Comparison of ENCODE assay signal across 11 cellular contexts in genomic region chr13:41313117-41313516, GRCh38. TPM values are rescaled to one million over a fixed set of nuclear protein-coding genes. Genes with fewer than 3 reads are reported as not detected.
DNase-seq lines count a peak whose midpoint lies in the region; ATAC-seq and TF ChIP-seq lines count a peak whose summit lies in the region.
"Had no signal": no experiment of that assay in that cellular context is flagged by ENCODE, and none has a peak within 500 bp of the region (broad histone marks: within the 10 kb centered on the region; RNA-seq: fewer than 3 reads in every experiment).

No MANE protein-coding gene starts in this region.

- peaks cover 26% of the 10 kb centered on the region for H3K36me3 Mint-ChIP-seq in activated CD8-positive, alpha-beta T cell treated with anti-CD3 and anti-CD28 coated beads for 36 hours (ENCODE audit: low read depth)

- CTCF ChIA-PET in activated CD8-positive, alpha-beta T cell treated with anti-CD3 and anti-CD28 coated beads for 36 hours (lab: Charles Lee), result interaction anchor here (1.4 to 1.7 kb wide), 3 partner anchors 52 to 91 kb away, joined by 3 to 4 read pairs (median 3); no protein-coding TSS in a partner anchor

- ATAC-seq in left ventricle myocardium superior (no peak), thoracic aorta (ENCODE audit: insufficient number of reproducible peaks, low FRiP score, low read depth) (no peak), HG03457 (IDR thresholded peaks at IDR 0.05; ENCODE audit: unreplicated experiment) (no peak), GM18907 (IDR thresholded peaks at IDR 0.05; ENCODE audit: unreplicated experiment) (no peak)
- no peak for ATAC-seq in activated CD8-positive, alpha-beta T cell treated with anti-CD3 and anti-CD28 coated beads for 36 hours

- TF ChIP-seq CTCF in cardiac muscle cell (IDR thresholded peaks at IDR 0.05; ENCODE audit: low read depth, low read length), result no peak
- no peak for TF ChIP-seq CTCF in activated CD8-positive, alpha-beta T cell treated with anti-CD3 and anti-CD28 coated beads for 36 hours (IDR thresholded peaks at IDR 0.05)
- TF ChIP-seq CTCF in hepatocyte (IDR thresholded peaks at IDR 0.05; ENCODE audit: poor library complexity), result no peak
- TF ChIP-seq CTCF in thoracic aorta (IDR thresholded peaks at IDR 0.05), result no peak

- H3K4me3 Mint-ChIP-seq in activated CD8-positive, alpha-beta T cell treated with anti-CD3 and anti-CD28 coated beads for 36 hours, result peak overlapping the region; percentile 94

- peaks cover 68% of the 10 kb centered on the region for H3K79me2 ChIP-seq in hepatocyte

- H3K27me3 ChIP-seq in cardiac muscle cell, result no peaks in the 10 kb centered on the region
- no peaks in the 10 kb centered on the region for H3K27me3 ChIP-seq in hepatocyte
- H3K27me3 ChIP-seq in thoracic aorta (replicated peaks; ENCODE audit: insufficient read depth), result no peaks in the 10 kb centered on the region
- H3K27me3 ChIP-seq: thyroid gland had no signal

- H3K4me3 ChIP-seq in cardiac muscle cell (peak overlapping the region; percentile 92), hepatocyte (peak overlapping the region; percentile 100), thoracic aorta (peak overlapping the region; percentile 17)

- intact Hi-C loops in left ventricle myocardium superior (cut with micrococcal nuclease), result no loop called here
- intact Hi-C loops in activated CD8-positive, alpha-beta T cell treated with anti-CD3 and anti-CD28 coated beads for 36 hours (cut with micrococcal nuclease), result loop anchor here (2.0 to 10.0 kb wide), 2 partner anchors 42 to 238 kb away; no protein-coding TSS in a partner anchor

- no peaks in the 10 kb centered on the region for H3K27me3 Mint-ChIP-seq in activated CD8-positive, alpha-beta T cell treated with anti-CD3 and anti-CD28 coated beads for 36 hours
- H3K27me3 Mint-ChIP-seq: dendritic cell treated with granulocyte-macrophage colony-stimulating factor and Interleukin-4, amounts not matched to agents 40 ng/mL and 50 ng/mL, for 4 days had no signal

- H4K20me1 ChIP-seq in hepatocyte (ENCODE audit: insufficient read depth, poor library complexity, severe bottlenecking), result peaks cover 30% of the 10 kb centered on the region

- H3K4me1 ChIP-seq in cardiac muscle cell (ENCODE audit: low read depth) (peaks cover 22% of the 10 kb centered on the region), hepatocyte (ENCODE audit: insufficient read depth) (peaks cover 16% of the 10 kb centered on the region), thoracic aorta (ENCODE audit: control insufficient read depth in 1 of 2, low read depth in 2 of 2) (peaks cover 7 to 36% of the 10 kb centered on the region in 2 donors)

- DNase-seq in cardiac muscle cell (ENCODE audit: low read depth in 1 of 2, low spot score in 1 of 2) (no peak), left ventricle myocardium superior (no peak), hepatocyte (ENCODE audit: low spot score) (no peak), thoracic aorta (ENCODE audit: low spot score) (no peak)
- DNase-seq in activated CD8-positive, alpha-beta T cell treated with anti-CD3 and anti-CD28 coated beads for 36 hours, result no peak
- DNase-seq in stimulated activated CD8-positive, alpha-beta memory T cell treated with anti-CD3 and anti-CD28 coated beads, Interleukin-4, amount 100 ng/mL, for 48 hours, result no peak
- DNase-seq: occipital lobe, thyroid gland had no signal

- no peaks in the 10 kb centered on the region for H3K9me3 Mint-ChIP-seq in activated CD8-positive, alpha-beta T cell treated with anti-CD3 and anti-CD28 coated beads for 36 hours
- H3K9me3 Mint-ChIP-seq: dendritic cell treated with granulocyte-macrophage colony-stimulating factor and Interleukin-4, amounts not matched to agents 40 ng/mL and 50 ng/mL, for 4 days had no signal

- H3K36me3 ChIP-seq in cardiac muscle cell (no peaks in the 10 kb centered on the region), hepatocyte (replicated peaks; ENCODE audit: insufficient read depth, low read depth) (no peaks in the 10 kb centered on the region), thoracic aorta (no peaks in the 10 kb centered on the region)
- H3K36me3 ChIP-seq: thyroid gland had no signal

- WGBS in hepatocyte (ENCODE audit: low lambda C conversion rate, missing lambda C conversion rate), result 35% methylated on average over 5 of the region's 5 CpGs

- POLR2A ChIA-PET in activated CD8-positive, alpha-beta T cell treated with anti-CD3 and anti-CD28 coated beads for 36 hours (lab: Charles Lee), result interaction anchor here (0.9 to 1.7 kb wide), 3 partner anchors 43 to 252 kb away, joined by 3 to 4 read pairs (median 4); partner anchors contain the start of genes MTRF1 and WBP4

- H3K27ac ChIP-seq in cardiac muscle cell (no peak overlapping the region), hepatocyte (no peak overlapping the region), thoracic aorta (no peak overlapping the region)

- H3K4me1 Mint-ChIP-seq in activated CD8-positive, alpha-beta T cell treated with anti-CD3 and anti-CD28 coated beads for 36 hours (ENCODE audit: low read depth), result peaks cover 42% of the 10 kb centered on the region

- peak overlapping the region; percentile 55 for H3K27ac Mint-ChIP-seq in activated CD8-positive, alpha-beta T cell treated with anti-CD3 and anti-CD28 coated beads for 36 hours

- peak overlapping the region; percentile 77 for H3K4me2 ChIP-seq in hepatocyte

- H3K9me2 ChIP-seq in hepatocyte (replicated peaks; ENCODE audit: insufficient read depth), result no peaks in the 10 kb centered on the region

- H2AFZ ChIP-seq in hepatocyte, result no peak overlapping the region

- H3K9me3 ChIP-seq in cardiac muscle cell (ENCODE audit: low read depth), result no peaks in the 10 kb centered on the region
- H3K9me3 ChIP-seq in hepatocyte (ENCODE audit: low read depth), result no peaks in the 10 kb centered on the region
- H3K9me3 ChIP-seq in thoracic aorta, result no peaks in the 10 kb centered on the region
- H3K9me3 ChIP-seq: thyroid gland had no signal

RNA-seq across cellular contexts. Expression of gene NAA16, which starts 2.0 kb away (rescaled TPM):
- 7.4 and 15.5 TPM in 2 replicates for total RNA-seq in cardiac muscle cell
- polyA plus RNA-seq in cardiac muscle cell, result 18.6 and 19.8 TPM in 2 replicates
- total RNA-seq in left ventricle myocardium superior, result 6.9 TPM
- 10 to 100 TPM; 23.5 to 32.8 TPM for total RNA-seq in activated CD8-positive, alpha-beta T cell treated with anti-CD3 and anti-CD28 coated beads for 36 hours
- 16.2 and 24.5 TPM in 2 replicates for total RNA-seq in hepatocyte
- polyA plus RNA-seq in hepatocyte, result 10.7 and 12.0 TPM in 2 replicates
- total RNA-seq in thoracic aorta, result 10 to 100 TPM; 28.3 to 36.3 TPM

RNA-seq across cellular contexts. Expression of gene MTRF1, which starts 49.7 kb away (rescaled TPM):
- total RNA-seq in cardiac muscle cell, result 6.6 and 8.4 TPM in 2 replicates
- polyA plus RNA-seq in cardiac muscle cell, result 11.0 and 14.8 TPM in 2 replicates
- 14.3 TPM for total RNA-seq in left ventricle myocardium superior
- 10 to 100 TPM; 22.6 to 23.4 TPM for total RNA-seq in activated CD8-positive, alpha-beta T cell treated with anti-CD3 and anti-CD28 coated beads for 36 hours
- 11.3 and 18.5 TPM in 2 replicates for total RNA-seq in hepatocyte
- 10.4 and 11.8 TPM in 2 replicates for polyA plus RNA-seq in hepatocyte
- total RNA-seq in thoracic aorta, result 10 to 100 TPM in 1 of 2 donors, 1 to 10 TPM in 1; 2.3 to 13.9 TPM

Comparison
In these comparisons a context has a peak if more than half of its experiments do, and no peak if none do; other contexts are left out.
1. H3K4me3 ChIP-seq: peak in every context shown above with its lines; median percentile 100 in hepatocyte; 92 in cardiac muscle cell; 17 in thoracic aorta.